1 cellular context compared by ENCODE assay signal in the genomic region with DNA sequence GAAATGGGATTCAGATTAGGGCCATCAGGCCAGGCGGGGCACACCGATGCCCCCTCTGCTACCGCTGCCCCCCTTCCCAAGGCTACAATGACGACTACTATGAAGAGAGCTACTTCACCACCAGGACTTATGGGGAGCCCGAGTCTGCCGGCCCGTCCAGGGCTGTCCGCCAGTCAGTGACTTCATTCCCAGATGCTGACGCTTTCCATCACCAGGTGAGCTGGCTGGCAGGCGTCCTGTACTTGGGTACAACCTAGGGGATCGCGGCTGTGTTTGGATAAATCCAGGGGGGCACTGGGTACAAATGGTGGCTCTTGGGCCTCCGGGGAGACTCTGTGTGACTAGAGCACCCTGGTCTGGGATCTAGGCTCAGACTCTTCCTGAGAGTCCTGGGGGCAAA.
TF ChIP-seq lines count a peak whose summit lies in the region.

No MANE protein-coding gene starts in this region.

TF ChIP-seq in HepG2, 621 proteins besides CTCF, POLR2A, EP300 and RAD21:
- no peak for TF ChIP-seq ESRRA (CRISPR knock-in tag; IDR thresholded peaks at IDR 0.05; ENCODE audit: low read depth)
